31 cellular contexts compared by ENCODE assay signal in the genomic region with DNA sequence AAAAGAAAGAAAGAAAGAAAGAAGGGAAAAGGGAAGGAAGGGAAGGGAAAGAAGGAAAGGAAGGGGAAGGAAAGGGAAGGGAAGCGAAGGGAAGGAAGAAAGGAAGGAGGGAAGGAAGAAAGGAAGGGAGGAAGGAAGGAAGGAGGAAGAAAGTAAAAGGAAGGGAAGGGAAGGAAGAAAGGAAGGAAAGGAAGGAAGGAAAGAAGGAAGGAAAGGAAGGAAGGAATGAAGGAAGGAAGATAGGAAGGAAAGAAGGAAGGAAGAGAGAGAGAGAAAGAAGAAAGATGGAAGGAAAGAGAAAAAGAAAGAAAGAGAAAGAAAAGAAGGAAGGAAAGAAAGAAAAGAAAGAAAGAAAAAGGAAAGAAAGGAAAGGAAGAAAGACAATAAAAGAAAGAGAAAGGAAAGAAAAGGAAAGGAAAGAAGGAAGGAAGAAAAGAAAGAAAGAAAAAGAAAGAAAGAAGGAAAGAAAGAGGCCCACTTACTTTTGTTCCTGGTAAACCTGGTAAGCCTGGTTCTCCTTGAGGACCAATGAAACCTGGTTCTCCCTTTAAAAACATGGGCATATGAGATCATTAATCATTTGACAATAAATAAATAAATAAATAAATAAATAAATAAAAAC.
"Had no signal": no experiment of that assay in that cellular context is flagged by ENCODE, and none has a peak within 500 bp of the region (broad histone marks: within the 10 kb centered on the region; RNA-seq: fewer than 3 reads in every experiment).

No MANE protein-coding gene starts in this region.

- H3K9me3 Mint-ChIP-seq: activated CD4-positive, alpha-beta memory T cell treated with anti-CD3 and anti-CD28 coated beads, Interleukin-2, amount 10 ng/mL, durations not matched to agents 7 days and 5 days; activated CD4-positive, alpha-beta T cell treated with anti-CD3 and anti-CD28 coated beads, Interleukin-2, amount 10 ng/mL, durations not matched to agents 7 days and 5 days; activated naive CD4-positive, alpha-beta T cell treated with anti-CD3 and anti-CD28 coated beads for 36 hours; activated naive CD4-positive, alpha-beta T cell treated with anti-CD3 and anti-CD28 coated beads, Interleukin-2, amount 50 U/mL, for 24 hours; activated naive CD8-positive, alpha-beta T cell treated with anti-CD3 and anti-CD28 coated beads for 36 hours; activated naive CD8-positive, alpha-beta T cell treated with anti-CD3 and anti-CD28 coated beads, Interleukin-2, amount 50 U/mL, for 24 hours; activated T-helper 1 cell treated with anti-CD3 and anti-CD28 coated beads, Interleukin-12 subunit alpha, Interleukin-12 subunit beta, Interleukin-2, Interleukin-4 antibody, amounts not matched to agents 30 ng/mL and 10 ng/mL and 1 ng/mL, durations not matched to agents 14 hours and 24 hours and 36 hours; activated T-helper 2 cell treated with anti-CD3 and anti-CD28 coated beads, Interferon-gamma antibody, Interleukin-2, Interleukin-4, amounts not matched to agents 10 μg/mL and 5 μg/mL and 100 μg/mL, durations not matched to agents 14 hours and 24 hours and 36 hours; effector memory CD8-positive, alpha-beta T cell had no signal

- H3K27ac Mint-ChIP-seq: activated CD4-positive, alpha-beta memory T cell treated with anti-CD3 and anti-CD28 coated beads, Interleukin-2, amount 10 ng/mL, durations not matched to agents 7 days and 5 days; activated CD4-positive, alpha-beta T cell treated with anti-CD3 and anti-CD28 coated beads, Interleukin-2, amount 10 ng/mL, durations not matched to agents 7 days and 5 days; activated CD8-positive, alpha-beta memory T cell treated with anti-CD3 and anti-CD28 coated beads, Interleukin-2, amount 10 ng/mL, durations not matched to agents 7 days and 5 days; activated naive CD4-positive, alpha-beta T cell treated with anti-CD3 and anti-CD28 coated beads for 36 hours; activated naive CD4-positive, alpha-beta T cell treated with anti-CD3 and anti-CD28 coated beads, Interleukin-2, amount 50 U/mL, for 24 hours; activated naive CD8-positive, alpha-beta T cell treated with anti-CD3 and anti-CD28 coated beads for 36 hours; activated naive CD8-positive, alpha-beta T cell treated with anti-CD3 and anti-CD28 coated beads, Interleukin-2, amount 50 U/mL, for 24 hours; activated T-helper 1 cell treated with anti-CD3 and anti-CD28 coated beads, Interleukin-12 subunit alpha, Interleukin-12 subunit beta, Interleukin-2, Interleukin-4 antibody, amounts not matched to agents 30 ng/mL and 10 ng/mL and 1 ng/mL, durations not matched to agents 14 hours and 24 hours and 36 hours; activated T-helper 2 cell treated with anti-CD3 and anti-CD28 coated beads, Interferon-gamma antibody, Interleukin-2, Interleukin-4, amounts not matched to agents 10 μg/mL and 5 μg/mL and 100 μg/mL, durations not matched to agents 14 hours and 24 hours and 36 hours; effector memory CD8-positive, alpha-beta T cell had no signal

- H3K4me1 Mint-ChIP-seq: activated CD4-positive, alpha-beta memory T cell treated with anti-CD3 and anti-CD28 coated beads, Interleukin-2, amount 10 ng/mL, durations not matched to agents 7 days and 5 days; activated CD4-positive, alpha-beta T cell treated with anti-CD3 and anti-CD28 coated beads, Interleukin-2, amount 10 ng/mL, durations not matched to agents 7 days and 5 days; activated CD8-positive, alpha-beta memory T cell treated with anti-CD3 and anti-CD28 coated beads, Interleukin-2, amount 10 ng/mL, durations not matched to agents 7 days and 5 days; activated naive CD4-positive, alpha-beta T cell treated with anti-CD3 and anti-CD28 coated beads, Interleukin-2, amount 50 U/mL, for 24 hours; activated naive CD8-positive, alpha-beta T cell treated with anti-CD3 and anti-CD28 coated beads for 36 hours; activated naive CD8-positive, alpha-beta T cell treated with anti-CD3 and anti-CD28 coated beads, Interleukin-2, amount 50 U/mL, for 24 hours had no signal

- ATAC-seq: activated CD8-positive, alpha-beta memory T cell treated with anti-CD3 and anti-CD28 coated beads, Interleukin-2, amount 10 ng/mL, durations not matched to agents 7 days and 5 days; activated naive CD8-positive, alpha-beta T cell treated with anti-CD3 and anti-CD28 coated beads, Interleukin-2, amount 50 U/mL, for 24 hours; body of pancreas; effector memory CD8-positive, alpha-beta T cell; gastroesophageal sphincter; heart right ventricle had no signal

- DNase-seq: activated CD4-positive, alpha-beta memory T cell treated with anti-CD3 and anti-CD28 coated beads, Interleukin-2, amount 10 ng/mL, durations not matched to agents 7 days and 5 days; activated CD4-positive, alpha-beta T cell treated with anti-CD3 and anti-CD28 coated beads for 1 hour; activated CD4-positive, alpha-beta T cell treated with anti-CD3 and anti-CD28 coated beads for 4 hours; activated CD4-positive, alpha-beta T cell treated with anti-CD3 and anti-CD28 coated beads, Interleukin-2, amount 10 ng/mL, durations not matched to agents 7 days and 5 days; activated CD4-positive, alpha-beta T cell treated with anti-CD3 and anti-CD28 coated beads, Interleukin-2, amount 50 U/mL, for 4 hours; activated CD8-positive, alpha-beta memory T cell treated with anti-CD3 and anti-CD28 coated beads, Interleukin-2, amount 10 ng/mL, durations not matched to agents 7 days and 5 days; activated CD8-positive, alpha-beta memory T cell treated with anti-CD3 and anti-CD28 coated beads, Interleukin-2, amount 50 U/mL, for 4 hours; activated effector memory CD4-positive, alpha-beta T cell treated with anti-CD3 and anti-CD28 coated beads, Interleukin-2, amount 50 U/mL, for 16 hours; activated naive CD4-positive, alpha-beta T cell treated with anti-CD3 and anti-CD28 coated beads for 36 hours; activated naive CD8-positive, alpha-beta T cell treated with anti-CD3 and anti-CD28 coated beads for 36 hours; activated naive CD8-positive, alpha-beta T cell treated with anti-CD3 and anti-CD28 coated beads, Interleukin-2, amount 50 U/mL, for 24 hours; activated T-cell treated with anti-CD3 and anti-CD28 coated beads, Interleukin-2, amount 50 U/mL, for 1 hour; activated T-cell treated with anti-CD3 and anti-CD28 coated beads, Interleukin-2, amount 50 U/mL, for 48 hours; adrenal gland; amygdala; aorta; body of pancreas; caudate nucleus; cortex of kidney; dermis blood vessel endothelial cell; effector CD4-positive, alpha-beta T cell; effector memory CD8-positive, alpha-beta T cell; esophagus squamous epithelium; foreskin melanocyte; heart right ventricle; T-helper 2 cell had no signal

- H3K4me3 ChIP-seq: adrenal gland, body of pancreas, esophagus squamous epithelium, gastroesophageal sphincter, heart right ventricle had no signal

- H3K36me3 Mint-ChIP-seq: activated CD8-positive, alpha-beta memory T cell treated with anti-CD3 and anti-CD28 coated beads, Interleukin-2, amount 10 ng/mL, durations not matched to agents 7 days and 5 days; activated naive CD4-positive, alpha-beta T cell treated with anti-CD3 and anti-CD28 coated beads, Interleukin-2, amount 50 U/mL, for 24 hours; activated naive CD8-positive, alpha-beta T cell treated with anti-CD3 and anti-CD28 coated beads for 36 hours had no signal

- H3K4me1 ChIP-seq: adrenal gland, body of pancreas, esophagus squamous epithelium, gastroesophageal sphincter, heart right ventricle had no signal

- H3K4me3 Mint-ChIP-seq: activated CD4-positive, alpha-beta memory T cell treated with anti-CD3 and anti-CD28 coated beads, Interleukin-2, amount 10 ng/mL, durations not matched to agents 7 days and 5 days; activated CD4-positive, alpha-beta T cell treated with anti-CD3 and anti-CD28 coated beads, Interleukin-2, amount 10 ng/mL, durations not matched to agents 7 days and 5 days; activated CD8-positive, alpha-beta memory T cell treated with anti-CD3 and anti-CD28 coated beads, Interleukin-2, amount 10 ng/mL, durations not matched to agents 7 days and 5 days; activated naive CD4-positive, alpha-beta T cell treated with anti-CD3 and anti-CD28 coated beads for 36 hours; activated naive CD4-positive, alpha-beta T cell treated with anti-CD3 and anti-CD28 coated beads, Interleukin-2, amount 50 U/mL, for 24 hours; activated naive CD8-positive, alpha-beta T cell treated with anti-CD3 and anti-CD28 coated beads for 36 hours; activated naive CD8-positive, alpha-beta T cell treated with anti-CD3 and anti-CD28 coated beads, Interleukin-2, amount 50 U/mL, for 24 hours; activated T-helper 1 cell treated with anti-CD3 and anti-CD28 coated beads, Interleukin-12 subunit alpha, Interleukin-12 subunit beta, Interleukin-2, Interleukin-4 antibody, amounts not matched to agents 30 ng/mL and 10 ng/mL and 1 ng/mL, durations not matched to agents 14 hours and 24 hours and 36 hours; effector memory CD8-positive, alpha-beta T cell had no signal

- H3K27me3 ChIP-seq: adrenal gland, body of pancreas, esophagus squamous epithelium, gastroesophageal sphincter, heart right ventricle had no signal

- H3K27ac ChIP-seq: adrenal gland, body of pancreas, epithelial cell of prostate, esophagus squamous epithelium, gastroesophageal sphincter, heart right ventricle had no signal

- H3K9me3 ChIP-seq: adrenal gland, body of pancreas, esophagus squamous epithelium, gastroesophageal sphincter, heart right ventricle had no signal

- H3K36me3 ChIP-seq: adrenal gland, esophagus squamous epithelium, gastroesophageal sphincter, heart right ventricle had no signal
